In genomic region chr15:92902723-92903587, GRCh38 we compare ENCODE assay signal across 8 cellular contexts. TPM values are rescaled to one million over a fixed set of nuclear protein-coding genes. Genes with fewer than 3 reads are reported as not detected.
DNase-seq lines count a peak whose midpoint lies in the region; TF ChIP-seq lines count a peak whose summit lies in the region.

No MANE protein-coding gene starts in this region.

- peak overlapping the region; percentile 95 for H3K4me3 Mint-ChIP-seq in endothelial cell (ENCODE audit: unreplicated experiment)

- WGBS in ovary, 3 donors, result 1 to 4% (median 2%) methylated on average over 4 of the region's 4 CpGs

- H3K9me3 ChIP-seq in ovary, result no peaks in the 10 kb centered on the region

- H3K4me1 ChIP-seq in ovary (ENCODE audit: insufficient read depth), result peaks cover 3% of the 10 kb centered on the region

- peaks cover 9% of the 10 kb centered on the region for H3K27me3 Mint-ChIP-seq in endothelial cell (ENCODE audit: unreplicated experiment)

- no peaks in the 10 kb centered on the region for H3K9me3 Mint-ChIP-seq in endothelial cell (ENCODE audit: unreplicated experiment)

- TF ChIP-seq EP300 in ovary (IDR thresholded peaks at IDR 0.05), result no peak

- peak; percentile 31 for DNase-seq in NOMO-1 treated with DMSO at 0.1 percent for 48 hours (lab: John Stamatoyannopoulos, UW; ENCODE audit: unreplicated experiment)
- no peak for DNase-seq in NOMO-1 treated with dmso at 0.1 percent for 144 hours (lab: John Stamatoyannopoulos, UW; ENCODE audit: unreplicated experiment)
- DNase-seq in RKO (ENCODE audit: low spot score), result peak; percentile 69
- DNase-seq in endothelial cell (ENCODE audit: low spot score), result no peak
- no peak for DNase-seq in ovary
- DNase-seq in OCI-M2 (lab: John Stamatoyannopoulos, UW; ENCODE audit: unreplicated experiment), result no peak
- no peak for DNase-seq in NCI-H1048 (lab: John Stamatoyannopoulos, UW)
- DNase-seq in NCI-H2107 (lab: John Stamatoyannopoulos, UW), result no peak

- no peak for TF ChIP-seq CTCF in endothelial cell (IDR thresholded peaks at IDR 0.05; ENCODE audit: unreplicated experiment)
- no peak for TF ChIP-seq CTCF in ovary (IDR thresholded peaks at IDR 0.05)

- intact Hi-C loops in ovary (cut with DNase I), result loop anchor here in 2 of 4 donors (5.0 kb wide), 1 partner anchor 96 kb away; no protein-coding TSS in a partner anchor

- H3K27me3 ChIP-seq in ovary, result no peaks in the 10 kb centered on the region

- H3K4me3 ChIP-seq in ovary, result peak overlapping the region; percentile 71

- peak overlapping the region in 1 of 2 donors; percentile 83 for H3K27ac ChIP-seq in ovary

- peaks cover 14% of the 10 kb centered on the region for H3K36me3 Mint-ChIP-seq in endothelial cell (ENCODE audit: low read depth, unreplicated experiment)

- peak overlapping the region; percentile 100 for H3K27ac Mint-ChIP-seq in endothelial cell (ENCODE audit: unreplicated experiment)

- H3K36me3 ChIP-seq in ovary, result no peaks in the 10 kb centered on the region

- peaks cover 40% of the 10 kb centered on the region for H3K4me1 Mint-ChIP-seq in endothelial cell (ENCODE audit: unreplicated experiment)

- TF ChIP-seq POLR2A in ovary (IDR thresholded peaks at IDR 0.05), result no peak

RNA-seq across cellular contexts. Expression of gene CHD2, which starts 2.8 kb away (rescaled TPM):
- 96.3 TPM for total RNA-seq in endothelial cell (ENCODE audit: unreplicated experiment)
- total RNA-seq in ovary, result 100 to 1,000 TPM in 4 of 7 donors, 10 to 100 TPM in 3; 83.8 to 146 (median 106) TPM
- 10 to 100 TPM; 43.6 to 73.9 TPM for polyA plus RNA-seq in ovary

Comparison
In these comparisons a context has a peak if more than half of its experiments do, and no peak if none do; other contexts are left out.
1. DNase-seq: peak in NOMO-1 treated with DMSO at 0.1 percent for 48 hours (single experiment) and RKO (single experiment); none in NOMO-1 treated with dmso at 0.1 percent for 144 hours (single experiment), endothelial cell (single experiment), ovary (0 of 5), OCI-M2 (single experiment), NCI-H1048 (single experiment) and NCI-H2107 (single experiment).